ENCODE assay signal across 29 cellular contexts in genomic region chr9:137373611-137373980, GRCh38. TPM values are rescaled to one million over a fixed set of nuclear protein-coding genes. Genes with fewer than 3 reads are reported as not detected.
DNase-seq lines count a peak whose midpoint lies in the region; ATAC-seq, FAIRE-seq and TF ChIP-seq lines count a peak whose summit lies in the region.
"Had no signal": no experiment of that assay in that cellular context is flagged by ENCODE, and none has a peak within 500 bp of the region (broad histone marks: within the 10 kb centered on the region; RNA-seq: fewer than 3 reads in every experiment).

No MANE protein-coding gene starts in this region.

- H3K36me3 ChIP-seq in kidney (ENCODE audit: control insufficient read depth in 1 of 2, insufficient read depth in 2 of 2, low read length in 2 of 2) = no peaks in the 10 kb centered on the region
- H3K36me3 ChIP-seq: cardiac muscle cell, gastrocnemius medialis, SJSA1, thoracic aorta had no signal

- no peak overlapping the region for H3K27ac ChIP-seq in kidney (ENCODE audit: low read depth in 2 of 2, low read length in 2 of 2)
- H3K27ac ChIP-seq: cardiac muscle cell, gastrocnemius medialis, GM23248, Peyer's patch, SJSA1, thoracic aorta had no signal

- ATAC-seq in sciatic nerve (no peak), GM21529 (IDR thresholded peaks at IDR 0.05; ENCODE audit: unreplicated experiment) (no peak)
- ATAC-seq: activated T-cell treated with anti-CD3 and anti-CD28 coated beads, Interleukin-2, amount 50 U/mL, for 4 hours; gastrocnemius medialis had no signal

- no peaks in the 10 kb centered on the region for H3K4me1 ChIP-seq in kidney (ENCODE audit: control insufficient read depth in 1 of 2, insufficient read depth in 1 of 2, low read depth in 1 of 2, low read length in 2 of 2)
- H3K4me1 ChIP-seq: gastrocnemius medialis, Peyer's patch, SJSA1 had no signal

- no peak for FAIRE-seq in kidney (lab: Jason Lieb, UNC)
- FAIRE-seq: endometrium, TTC549 had no signal

- DNase-seq in ELF-1 (ENCODE audit: low read depth, low spot score) (peak; percentile 76), NCI-H748 treated with DMSO at 0.1 percent for 48 hours (lab: John Stamatoyannopoulos, UW) (peak; percentile 12), kidney (peak; percentile 52), sciatic nerve (ENCODE audit: low spot score) (peak; percentile 46), NCI-H1436 treated with DMSO at 0.1 percent for 48 hours (lab: John Stamatoyannopoulos, UW) (no peak), NCI-H446 treated with DMSO at 0.1 percent for 48 hours (lab: John Stamatoyannopoulos, UW) (no peak)
- DNase-seq: activated CD4-positive, alpha-beta T cell treated with anti-CD3 and anti-CD28 coated beads for 1 hour; activated naive CD4-positive, alpha-beta T cell treated with anti-CD3 and anti-CD28 coated beads for 36 hours; activated T-cell treated with anti-CD3 and anti-CD28 coated beads, Interleukin-2, amount 50 U/mL, for 4 hours; CD4-positive, CD25-positive, alpha-beta regulatory T cell; gastrocnemius medialis; GM23248; islet precursor cell; KG1; MM.1S; NCI-H1417; NCI-H2107; NCI-H510A; Peyer's patch; stimulated activated CD4-positive, alpha-beta T cell treated with anti-CD3 and anti-CD28 coated beads, Interleukin-4, amount 100 ng/mL, for 24 hours; stimulated activated naive CD4-positive, alpha-beta T cell had no signal

- H3K4me3 ChIP-seq in kidney (ENCODE audit: low read length in 2 of 2) = no peak overlapping the region
- H3K4me3 ChIP-seq: cardiac muscle cell, gastrocnemius medialis, GM23248, lung, Peyer's patch, SJSA1, thoracic aorta had no signal

- H3K9ac ChIP-seq in kidney (ENCODE audit: low read length in 2 of 2) = no peak overlapping the region
- H3K9ac ChIP-seq: GM23248 had no signal

- TF ChIP-seq CTCF in kidney (IDR thresholded peaks at IDR 0.05; ENCODE audit: borderline replicate concordance, extremely low read depth, insufficient read depth) = no peak

- no peaks in the 10 kb centered on the region for H3K9me3 ChIP-seq in kidney (ENCODE audit: control insufficient read depth in 1 of 2, low read length in 2 of 2)
- H3K9me3 ChIP-seq: gastrocnemius medialis, Peyer's patch, SJSA1, thoracic aorta had no signal

- intact Hi-C loops in kidney (cut with DNase I) (no loop called here), sciatic nerve (cut with DNase I) (no loop called here)

RNA-seq across cellular contexts. Expression of gene EXD3, which starts 49.4 kb away (rescaled TPM):
- total RNA-seq in kidney (44.5 TPM), sciatic nerve (48.1 TPM)
- polyA plus RNA-seq in kidney (ENCODE audit: insufficient read depth, low read depth, low replicate concordance) = 18.9 TPM

RNA-seq across cellular contexts. Expression of gene NOXA1, which starts 49.6 kb away (rescaled TPM):
- total RNA-seq in kidney = 21.8 TPM
- 19.1 TPM for polyA plus RNA-seq in kidney (ENCODE audit: insufficient read depth, low read depth, low replicate concordance)
- total RNA-seq in sciatic nerve = 7.4 TPM
- total RNA-seq: G401, SJSA1 had no signal

Comparison
In these comparisons a context has a peak if more than half of its experiments do, and no peak if none do; other contexts are left out.
1. DNase-seq: peak in ELF-1 (single experiment), NCI-H748 treated with DMSO at 0.1 percent for 48 hours (single experiment), kidney (single experiment) and sciatic nerve (single experiment); none in NCI-H1436 treated with DMSO at 0.1 percent for 48 hours (single experiment) and NCI-H446 treated with DMSO at 0.1 percent for 48 hours (single experiment).